In genomic region chr11:115974703-115975102, GRCh38 we compare ENCODE assay signal across 22 cellular contexts.
DNase-seq lines count a peak whose midpoint lies in the region; ATAC-seq, FAIRE-seq and TF ChIP-seq lines count a peak whose summit lies in the region.
"Had no signal": no experiment of that assay in that cellular context is flagged by ENCODE, and none has a peak within 500 bp of the region (broad histone marks: within the 10 kb centered on the region; RNA-seq: fewer than 3 reads in every experiment).

No MANE protein-coding gene starts in this region.

- H3K27me3 ChIP-seq in H9 (ENCODE audit: insufficient read depth, low read length) (peaks cover 10% of the 10 kb centered on the region), astrocyte (ENCODE audit: insufficient read depth, low read length) (peaks cover 3% of the 10 kb centered on the region)
- H3K27me3 ChIP-seq: ovary, right atrium auricular region had no signal

- no peak overlapping the region for H3K4ac ChIP-seq in H9 (ENCODE audit: low read depth, low read length)

- H3K4me1 ChIP-seq in H9 (ENCODE audit: insufficient read depth, low read length) (peaks cover 2% of the 10 kb centered on the region; the same call in 1 of the 2 replicates), astrocyte (ENCODE audit: insufficient read depth, low read length) (peaks cover 7% of the 10 kb centered on the region)
- H3K4me1 ChIP-seq: right atrium auricular region had no signal

- no peaks in the 10 kb centered on the region for H3K79me1 ChIP-seq in H9 (ENCODE audit: insufficient read depth, low read depth, low read length, poor library complexity, severe bottlenecking)

- H2BK5ac ChIP-seq in H9 (ENCODE audit: insufficient read length, low read length), result no peak overlapping the region

- H2BK12ac ChIP-seq in H9 (ENCODE audit: insufficient read length, low read depth, low read length), result no peak overlapping the region

- H4K20me1 ChIP-seq in H9 (ENCODE audit: control insufficient read depth, insufficient read depth, insufficient read length), result no peaks in the 10 kb centered on the region
- H4K20me1 ChIP-seq in astrocyte (ENCODE audit: insufficient read depth, low read length), result no peaks in the 10 kb centered on the region

- DNase-seq in H9 (no peak), astrocyte (ENCODE audit: low read depth) (no peak), kidney tubule cell (ENCODE audit: low spot score) (peak; percentile 8), progenitor cell of endocrine pancreas (ENCODE audit: low spot score, unreplicated experiment) (no peak), DMS114 treated with DMSO at 0.1 percent for 48 hours (lab: John Stamatoyannopoulos, UW; ENCODE audit: unreplicated experiment) (no peak)
- no peak for DNase-seq in activated CD8-positive, alpha-beta memory T cell treated with anti-CD3 and anti-CD28 coated beads, Interleukin-2, amount 50 U/mL, for 48 hours
- DNase-seq: activated CD4-positive, alpha-beta T cell treated with anti-CD3 and anti-CD28 coated beads for 1 hour; activated naive CD4-positive, alpha-beta T cell treated with anti-CD3 and anti-CD28 coated beads for 36 hours; activated T-cell treated with anti-CD3 and anti-CD28 coated beads, Interleukin-2, amount 50 U/mL, for 48 hours; central memory CD4-positive, alpha-beta T cell; DMS 273 treated with DMSO at 0.1 percent for 48 hours; GDM1; HFFc6; Kasumi-1; lower lobe of right lung; NCI-H187 treated with DMSO at 0.1 percent for 48 hours; ovary; SHP77; stomach; SW 1271 had no signal

- H4K5ac ChIP-seq in H9 (ENCODE audit: insufficient read length, low read depth, low read length), result no peak overlapping the region

- no peak for FAIRE-seq in astrocyte (lab: Jason Lieb, UNC)

- no CpG with 5 or more reads among the region's 1 CpG for WGBS in H9 (ENCODE audit: extremely low coverage, insufficient read length, low lambda C conversion rate)

- peaks cover 5% of the 10 kb centered on the region for H3K23me2 ChIP-seq in H9 (ENCODE audit: insufficient read length, low read depth, low read length, poor library complexity, severe bottlenecking)

- no peak overlapping the region for H3K56ac ChIP-seq in H9 (ENCODE audit: insufficient read length, low read depth, low read length)

- peaks cover 26 to 35% of the 10 kb centered on the region in 2 experiments for H3K4me1 Mint-ChIP-seq in H9
- H3K4me1 Mint-ChIP-seq in astrocyte (ENCODE audit: low read depth, unreplicated experiment), result peaks cover 12% of the 10 kb centered on the region
- peaks cover 8% of the 10 kb centered on the region for H3K4me1 Mint-ChIP-seq in progenitor cell of endocrine pancreas (ENCODE audit: low read depth)

- H2BK120ac ChIP-seq in H9 (ENCODE audit: low read depth, low read length, poor library complexity, severe bottlenecking), result no peak overlapping the region

- H2AK5ac ChIP-seq in H9 (ENCODE audit: insufficient read length, low read length), result no peak overlapping the region

- H4K91ac ChIP-seq in H9 (ENCODE audit: insufficient read length, low read depth, low read length), result no peak overlapping the region

- peaks cover 97% of the 10 kb centered on the region for H3K27me3 Mint-ChIP-seq in H9 (ENCODE audit: low read depth)
- peaks cover 9% of the 10 kb centered on the region for H3K27me3 Mint-ChIP-seq in astrocyte (ENCODE audit: low read depth, unreplicated experiment)
- H3K27me3 Mint-ChIP-seq in progenitor cell of endocrine pancreas, result peaks cover 26% of the 10 kb centered on the region

- H2BK20ac ChIP-seq in H9 (ENCODE audit: low read depth, low read length, poor library complexity, severe bottlenecking), result no peak overlapping the region

- H3K9ac ChIP-seq in H9 (ENCODE audit: extremely low read depth, insufficient read length, low read length) (no peak overlapping the region), astrocyte (ENCODE audit: low read length) (peak overlapping the region; percentile 72)

- no peak overlapping the region for H3K18ac ChIP-seq in H9 (ENCODE audit: insufficient read length, low read depth, low read length)

- no peak overlapping the region for H3K4me3 ChIP-seq in astrocyte (ENCODE audit: insufficient read depth, low read depth, low read length)
- H3K4me3 ChIP-seq: ovary had no signal

- TF ChIP-seq CTCF in H9 (conservative IDR thresholded peaks at IDR 0.05) (no peak), astrocyte (IDR thresholded peaks at IDR 0.05; ENCODE audit: insufficient read depth, low read depth, low read length) (no peak), progenitor cell of endocrine pancreas (IDR thresholded peaks at IDR 0.05; ENCODE audit: unreplicated experiment) (no peak)

- H3K36me3 ChIP-seq in astrocyte (ENCODE audit: insufficient read depth, low read length), result no peaks in the 10 kb centered on the region
- H3K36me3 ChIP-seq: lower lobe of right lung, ovary, right atrium auricular region, stomach had no signal

- no peak overlapping the region for H2BK15ac ChIP-seq in H9 (ENCODE audit: low read depth, low read length)

- H2AFZ ChIP-seq in H9 (ENCODE audit: low read length) (no peak overlapping the region), astrocyte (ENCODE audit: low read depth, low read length) (no peak overlapping the region)

- H3K79me2 ChIP-seq in H9 (ENCODE audit: insufficient read depth, low read length), result no peaks in the 10 kb centered on the region
- H3K79me2 ChIP-seq in astrocyte (ENCODE audit: insufficient read depth, low read length), result no peaks in the 10 kb centered on the region

- H4K8ac ChIP-seq in H9 (replicated peaks; ENCODE audit: insufficient read length, low read depth, low read length), result no peak overlapping the region

- no peak for ATAC-seq in HG03354 (IDR thresholded peaks at IDR 0.05; ENCODE audit: poor library complexity, severe bottlenecking, unreplicated experiment)

- peaks cover 0 to 5% (median 0%) of the 10 kb centered on the region in 3 experiments; a peak in 1 of 7 replicates for H3K36me3 Mint-ChIP-seq in H9 (ENCODE audit: insufficient read depth in 1 of 3, low read depth in 3 of 3)
- no peaks in the 10 kb centered on the region for H3K36me3 Mint-ChIP-seq in astrocyte (ENCODE audit: low read depth, unreplicated experiment)
- H3K36me3 Mint-ChIP-seq in progenitor cell of endocrine pancreas (ENCODE audit: insufficient read depth), result peaks cover 3% of the 10 kb centered on the region

- H3K27ac ChIP-seq in H9 (ENCODE audit: insufficient read length, low read depth, low read length) (no peak overlapping the region), astrocyte (ENCODE audit: low read depth, low read length) (no peak overlapping the region)
- H3K27ac ChIP-seq: lower lobe of right lung, ovary, right atrium auricular region, stomach had no signal

- peak overlapping the region; percentile 55 to 80 for H3K4me3 Mint-ChIP-seq in H9
- H3K4me3 Mint-ChIP-seq in astrocyte (ENCODE audit: unreplicated experiment), result peak overlapping the region; percentile 74
- peak overlapping the region; percentile 75 for H3K4me3 Mint-ChIP-seq in progenitor cell of endocrine pancreas (ENCODE audit: low read depth)
- H3K4me3 Mint-ChIP-seq: activated naive CD4-positive, alpha-beta T cell treated with anti-CD3 and anti-CD28 coated beads for 36 hours; HFFc6 had no signal

- no peaks in the 10 kb centered on the region for H3K9me3 ChIP-seq in H9 (ENCODE audit: control insufficient read depth, low read depth, low read length)
- no peaks in the 10 kb centered on the region for H3K9me3 ChIP-seq in astrocyte (ENCODE audit: insufficient read depth, low read depth, low read length)
- H3K9me3 ChIP-seq: lower lobe of right lung, ovary, right atrium auricular region had no signal

- H3K14ac ChIP-seq in H9 (ENCODE audit: insufficient read depth, low read length), result no peak overlapping the region

- peak overlapping the region; percentile 53 for H3K4me2 ChIP-seq in H9 (ENCODE audit: insufficient read depth, insufficient read length, low read length)
- peak overlapping the region; percentile 85 for H3K4me2 ChIP-seq in astrocyte (ENCODE audit: low read length)

- H3K9me3 Mint-ChIP-seq in H9 (peaks cover 6% of the 10 kb centered on the region in 2 experiments; a peak in 4 of 5 replicates), astrocyte (ENCODE audit: unreplicated experiment) (peaks cover 4% of the 10 kb centered on the region), progenitor cell of endocrine pancreas (ENCODE audit: low read depth) (peaks cover 5% of the 10 kb centered on the region)
- H3K9me3 Mint-ChIP-seq: activated naive CD4-positive, alpha-beta T cell treated with anti-CD3 and anti-CD28 coated beads for 36 hours had no signal

- H3K23ac ChIP-seq in H9 (ENCODE audit: insufficient read length, low read depth, low read length), result no peak overlapping the region

- H3T11ph ChIP-seq in H9 (ENCODE audit: low read length), result no peak overlapping the region

- H3K27ac Mint-ChIP-seq in H9, result peak overlapping the region in 2 of 3 experiments; percentile 91 to 96; a peak in 4 of 7 replicates
- H3K27ac Mint-ChIP-seq in astrocyte (ENCODE audit: unreplicated experiment), result no peak overlapping the region
- H3K27ac Mint-ChIP-seq in progenitor cell of endocrine pancreas, result peak overlapping the region; percentile 91
- H3K27ac Mint-ChIP-seq: activated naive CD4-positive, alpha-beta T cell treated with anti-CD3 and anti-CD28 coated beads for 36 hours; HFFc6 had no signal
